10 cellular contexts compared by ENCODE assay signal in genomic region chr4:163400911-163401310, GRCh38. TPM values are rescaled to one million over a fixed set of nuclear protein-coding genes. Genes with fewer than 3 reads are reported as not detected.
"Had no signal": no experiment of that assay in that cellular context is flagged by ENCODE, and none has a peak within 500 bp of the region (broad histone marks: within the 10 kb centered on the region; RNA-seq: fewer than 3 reads in every experiment).

No MANE protein-coding gene starts in this region.

- H3K27ac ChIP-seq: HL-60 had no signal

- H3K4me1 ChIP-seq: HAP-1 had no signal

- ATAC-seq: GM23338, HCT116, HepG2 had no signal

- DNase-seq: H7, HFFc6, KBM-7 had no signal

- H3K4me2 ChIP-seq: GM23338 had no signal

- H3K9me3 ChIP-seq: HAP-1 had no signal

- H3K4me3 ChIP-seq: GM23338, HAP-1 had no signal

- H3K36me3 ChIP-seq: HAP-1 had no signal

RNA-seq across cellular contexts. Expression of gene NPY5R, which starts 57.2 kb away (rescaled TPM):
- total RNA-seq: HepG2, HFFc6, HT1080 had no signal
- polyA plus RNA-seq: HepG2, IgD-negative memory B cell had no signal
